Comparison of ENCODE assay signal across 1 cellular context in genomic region chr14:95685978-95686922, GRCh38.
TF ChIP-seq lines count a peak whose summit lies in the region.

A gene with protein sequence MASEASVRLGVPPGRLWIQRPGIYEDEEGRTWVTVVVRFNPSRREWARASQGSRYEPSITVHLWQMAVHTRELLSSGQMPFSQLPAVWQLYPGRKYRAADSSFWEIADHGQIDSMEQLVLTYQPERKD (plus strand): TSS chr14:95686426. CDS start chr14:95686468, 42 bp downstream.

TF ChIP-seq in K562, 482 proteins besides CTCF, POLR2A, EP300 and RAD21:
- TF ChIP-seq RCOR1 (IDR thresholded peaks at IDR 0.05; ENCODE audit: borderline replicate concordance in 1 of 2, low read depth in 2 of 2, low read length in 2 of 2) = no peak
- no peak for TF ChIP-seq FOXJ3 (CRISPR knock-in tag; IDR thresholded peaks at IDR 0.05)
- no peak for TF ChIP-seq KAT7 (CRISPR knock-in tag; IDR thresholded peaks at IDR 0.05; ENCODE audit: borderline replicate concordance)
- TF ChIP-seq, protein P1, sequence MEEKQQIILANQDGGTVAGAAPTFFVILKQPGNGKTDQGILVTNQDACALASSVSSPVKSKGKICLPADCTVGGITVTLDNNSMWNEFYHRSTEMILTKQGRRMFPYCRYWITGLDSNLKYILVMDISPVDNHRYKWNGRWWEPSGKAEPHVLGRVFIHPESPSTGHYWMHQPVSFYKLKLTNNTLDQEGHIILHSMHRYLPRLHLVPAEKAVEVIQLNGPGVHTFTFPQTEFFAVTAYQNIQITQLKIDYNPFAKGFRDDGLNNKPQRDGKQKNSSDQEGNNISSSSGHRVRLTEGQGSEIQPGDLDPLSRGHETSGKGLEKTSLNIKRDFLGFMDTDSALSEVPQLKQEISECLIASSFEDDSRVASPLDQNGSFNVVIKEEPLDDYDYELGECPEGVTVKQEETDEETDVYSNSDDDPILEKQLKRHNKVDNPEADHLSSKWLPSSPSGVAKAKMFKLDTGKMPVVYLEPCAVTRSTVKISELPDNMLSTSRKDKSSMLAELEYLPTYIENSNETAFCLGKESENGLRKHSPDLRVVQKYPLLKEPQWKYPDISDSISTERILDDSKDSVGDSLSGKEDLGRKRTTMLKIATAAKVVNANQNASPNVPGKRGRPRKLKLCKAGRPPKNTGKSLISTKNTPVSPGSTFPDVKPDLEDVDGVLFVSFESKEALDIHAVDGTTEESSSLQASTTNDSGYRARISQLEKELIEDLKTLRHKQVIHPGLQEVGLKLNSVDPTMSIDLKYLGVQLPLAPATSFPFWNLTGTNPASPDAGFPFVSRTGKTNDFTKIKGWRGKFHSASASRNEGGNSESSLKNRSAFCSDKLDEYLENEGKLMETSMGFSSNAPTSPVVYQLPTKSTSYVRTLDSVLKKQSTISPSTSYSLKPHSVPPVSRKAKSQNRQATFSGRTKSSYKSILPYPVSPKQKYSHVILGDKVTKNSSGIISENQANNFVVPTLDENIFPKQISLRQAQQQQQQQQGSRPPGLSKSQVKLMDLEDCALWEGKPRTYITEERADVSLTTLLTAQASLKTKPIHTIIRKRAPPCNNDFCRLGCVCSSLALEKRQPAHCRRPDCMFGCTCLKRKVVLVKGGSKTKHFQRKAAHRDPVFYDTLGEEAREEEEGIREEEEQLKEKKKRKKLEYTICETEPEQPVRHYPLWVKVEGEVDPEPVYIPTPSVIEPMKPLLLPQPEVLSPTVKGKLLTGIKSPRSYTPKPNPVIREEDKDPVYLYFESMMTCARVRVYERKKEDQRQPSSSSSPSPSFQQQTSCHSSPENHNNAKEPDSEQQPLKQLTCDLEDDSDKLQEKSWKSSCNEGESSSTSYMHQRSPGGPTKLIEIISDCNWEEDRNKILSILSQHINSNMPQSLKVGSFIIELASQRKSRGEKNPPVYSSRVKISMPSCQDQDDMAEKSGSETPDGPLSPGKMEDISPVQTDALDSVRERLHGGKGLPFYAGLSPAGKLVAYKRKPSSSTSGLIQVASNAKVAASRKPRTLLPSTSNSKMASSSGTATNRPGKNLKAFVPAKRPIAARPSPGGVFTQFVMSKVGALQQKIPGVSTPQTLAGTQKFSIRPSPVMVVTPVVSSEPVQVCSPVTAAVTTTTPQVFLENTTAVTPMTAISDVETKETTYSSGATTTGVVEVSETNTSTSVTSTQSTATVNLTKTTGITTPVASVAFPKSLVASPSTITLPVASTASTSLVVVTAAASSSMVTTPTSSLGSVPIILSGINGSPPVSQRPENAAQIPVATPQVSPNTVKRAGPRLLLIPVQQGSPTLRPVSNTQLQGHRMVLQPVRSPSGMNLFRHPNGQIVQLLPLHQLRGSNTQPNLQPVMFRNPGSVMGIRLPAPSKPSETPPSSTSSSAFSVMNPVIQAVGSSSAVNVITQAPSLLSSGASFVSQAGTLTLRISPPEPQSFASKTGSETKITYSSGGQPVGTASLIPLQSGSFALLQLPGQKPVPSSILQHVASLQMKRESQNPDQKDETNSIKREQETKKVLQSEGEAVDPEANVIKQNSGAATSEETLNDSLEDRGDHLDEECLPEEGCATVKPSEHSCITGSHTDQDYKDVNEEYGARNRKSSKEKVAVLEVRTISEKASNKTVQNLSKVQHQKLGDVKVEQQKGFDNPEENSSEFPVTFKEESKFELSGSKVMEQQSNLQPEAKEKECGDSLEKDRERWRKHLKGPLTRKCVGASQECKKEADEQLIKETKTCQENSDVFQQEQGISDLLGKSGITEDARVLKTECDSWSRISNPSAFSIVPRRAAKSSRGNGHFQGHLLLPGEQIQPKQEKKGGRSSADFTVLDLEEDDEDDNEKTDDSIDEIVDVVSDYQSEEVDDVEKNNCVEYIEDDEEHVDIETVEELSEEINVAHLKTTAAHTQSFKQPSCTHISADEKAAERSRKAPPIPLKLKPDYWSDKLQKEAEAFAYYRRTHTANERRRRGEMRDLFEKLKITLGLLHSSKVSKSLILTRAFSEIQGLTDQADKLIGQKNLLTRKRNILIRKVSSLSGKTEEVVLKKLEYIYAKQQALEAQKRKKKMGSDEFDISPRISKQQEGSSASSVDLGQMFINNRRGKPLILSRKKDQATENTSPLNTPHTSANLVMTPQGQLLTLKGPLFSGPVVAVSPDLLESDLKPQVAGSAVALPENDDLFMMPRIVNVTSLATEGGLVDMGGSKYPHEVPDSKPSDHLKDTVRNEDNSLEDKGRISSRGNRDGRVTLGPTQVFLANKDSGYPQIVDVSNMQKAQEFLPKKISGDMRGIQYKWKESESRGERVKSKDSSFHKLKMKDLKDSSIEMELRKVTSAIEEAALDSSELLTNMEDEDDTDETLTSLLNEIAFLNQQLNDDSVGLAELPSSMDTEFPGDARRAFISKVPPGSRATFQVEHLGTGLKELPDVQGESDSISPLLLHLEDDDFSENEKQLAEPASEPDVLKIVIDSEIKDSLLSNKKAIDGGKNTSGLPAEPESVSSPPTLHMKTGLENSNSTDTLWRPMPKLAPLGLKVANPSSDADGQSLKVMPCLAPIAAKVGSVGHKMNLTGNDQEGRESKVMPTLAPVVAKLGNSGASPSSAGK (IDR thresholded peaks at IDR 0.05) = no peak
- TF ChIP-seq MBD2 (IDR thresholded peaks at IDR 0.05; ENCODE audit: borderline replicate concordance, low read depth) = no peak
- TF ChIP-seq ZNF263 (CRISPR knock-in tag; IDR thresholded peaks at IDR 0.05; ENCODE audit: borderline replicate concordance) = peak; percentile 88
- no peak for TF ChIP-seq MCM7 (IDR thresholded peaks at IDR 0.05)
- TF ChIP-seq YBX1 (IDR thresholded peaks at IDR 0.05) = no peak
- TF ChIP-seq HNRNPLL (IDR thresholded peaks at IDR 0.05; ENCODE audit: low read depth, low read length, poor library complexity, severe bottlenecking) = peak; percentile 48
- no peak for TF ChIP-seq HNRNPK (IDR thresholded peaks at IDR 0.05; ENCODE audit: low read depth, low read length, poor library complexity, severe bottlenecking)
- TF ChIP-seq ZNF24 (IDR thresholded peaks at IDR 0.05) = no peak
- TF ChIP-seq ETV5 (CRISPR knock-in tag; IDR thresholded peaks at IDR 0.05; ENCODE audit: low read depth) = no peak
- peak; percentile 54 for TF ChIP-seq VEZF1 (CRISPR knock-in tag; IDR thresholded peaks at IDR 0.05)
- TF ChIP-seq E2F4 (CRISPR knock-in tag; IDR thresholded peaks at IDR 0.05; ENCODE audit: low read depth) = no peak
- TF ChIP-seq E2F6 (IDR thresholded peaks at IDR 0.05; ENCODE audit: borderline replicate concordance in 1 of 2, extremely low read depth in 1 of 2, insufficient read depth in 1 of 2, insufficient read length in 1 of 2, low read depth in 1 of 2, low read length in 1 of 2, poor library complexity in 1 of 2, severe bottlenecking in 1 of 2) = peak in 1 of 2 experiments; percentile 20
- TF ChIP-seq SUPT5H (IDR thresholded peaks at IDR 0.05) = no peak
- TF ChIP-seq NRF1 (conservative IDR thresholded peaks at IDR 0.05 in 1 of 2, IDR thresholded peaks at IDR 0.05 in 1 of 2) = peak; percentile 27 to 41; a peak in 1 of 4 replicates
- TF ChIP-seq, protein P2, sequence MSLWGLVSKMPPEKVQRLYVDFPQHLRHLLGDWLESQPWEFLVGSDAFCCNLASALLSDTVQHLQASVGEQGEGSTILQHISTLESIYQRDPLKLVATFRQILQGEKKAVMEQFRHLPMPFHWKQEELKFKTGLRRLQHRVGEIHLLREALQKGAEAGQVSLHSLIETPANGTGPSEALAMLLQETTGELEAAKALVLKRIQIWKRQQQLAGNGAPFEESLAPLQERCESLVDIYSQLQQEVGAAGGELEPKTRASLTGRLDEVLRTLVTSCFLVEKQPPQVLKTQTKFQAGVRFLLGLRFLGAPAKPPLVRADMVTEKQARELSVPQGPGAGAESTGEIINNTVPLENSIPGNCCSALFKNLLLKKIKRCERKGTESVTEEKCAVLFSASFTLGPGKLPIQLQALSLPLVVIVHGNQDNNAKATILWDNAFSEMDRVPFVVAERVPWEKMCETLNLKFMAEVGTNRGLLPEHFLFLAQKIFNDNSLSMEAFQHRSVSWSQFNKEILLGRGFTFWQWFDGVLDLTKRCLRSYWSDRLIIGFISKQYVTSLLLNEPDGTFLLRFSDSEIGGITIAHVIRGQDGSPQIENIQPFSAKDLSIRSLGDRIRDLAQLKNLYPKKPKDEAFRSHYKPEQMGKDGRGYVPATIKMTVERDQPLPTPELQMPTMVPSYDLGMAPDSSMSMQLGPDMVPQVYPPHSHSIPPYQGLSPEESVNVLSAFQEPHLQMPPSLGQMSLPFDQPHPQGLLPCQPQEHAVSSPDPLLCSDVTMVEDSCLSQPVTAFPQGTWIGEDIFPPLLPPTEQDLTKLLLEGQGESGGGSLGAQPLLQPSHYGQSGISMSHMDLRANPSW (CRISPR knock-in tag; IDR thresholded peaks at IDR 0.05) = no peak
- no peak for TF ChIP-seq TCFL5 (CRISPR knock-in tag; conservative IDR thresholded peaks at IDR 0.05)
- TF ChIP-seq L3MBTL2 (IDR thresholded peaks at IDR 0.05) = peak; percentile 37; the same call in 1 of the 2 replicates
